In the genomic region with DNA sequence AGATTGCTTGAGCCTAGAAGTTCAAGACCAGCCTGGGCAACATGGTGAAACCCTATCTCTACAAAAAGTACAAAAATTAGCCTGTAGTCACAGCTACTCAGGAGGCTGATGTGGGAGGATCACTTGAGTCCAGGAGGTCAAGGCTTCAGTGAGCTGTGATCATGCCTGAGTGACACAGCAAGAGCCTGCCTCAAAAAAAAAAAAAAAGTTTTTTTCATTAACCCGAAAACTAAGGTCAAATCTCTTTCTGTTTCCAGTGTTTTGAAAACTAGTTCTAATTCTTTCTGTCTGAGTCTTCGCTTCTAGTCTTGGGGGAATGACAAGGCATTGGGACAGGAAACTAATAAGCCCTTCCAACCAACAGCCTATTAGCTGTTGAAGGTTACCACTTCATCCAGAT, we compare ENCODE assay signal across 20 cellular contexts. TPM values are rescaled to one million over a fixed set of nuclear protein-coding genes. Genes with fewer than 3 reads are reported as not detected.
DNase-seq lines count a peak whose midpoint lies in the region; ATAC-seq and TF ChIP-seq lines count a peak whose summit lies in the region.
"Had no signal": no experiment of that assay in that cellular context is flagged by ENCODE, and none has a peak within 500 bp of the region (broad histone marks: within the 10 kb centered on the region; RNA-seq: fewer than 3 reads in every experiment).

No MANE protein-coding gene starts in this region.

- no peaks in the 10 kb centered on the region for H3K27me3 Mint-ChIP-seq in T-helper 2 cell treated with Interferon-gamma antibody and Interleukin-4, amounts not matched to agents 5 μg/mL and 100 μg/mL, for 36 hours (ENCODE audit: low read depth)
- no peaks in the 10 kb centered on the region for H3K27me3 Mint-ChIP-seq in Calu3 (ENCODE audit: unreplicated experiment)
- H3K27me3 Mint-ChIP-seq in activated CD4-positive, alpha-beta memory T cell treated with anti-CD3 and anti-CD28 coated beads, Interleukin-2, amount 10 ng/mL, durations not matched to agents 7 days and 5 days = no peaks in the 10 kb centered on the region
- H3K27me3 Mint-ChIP-seq: CD4-positive, alpha-beta T cell had no signal

- peak overlapping the region; percentile 38 for H3K4me3 Mint-ChIP-seq in T-helper 2 cell treated with Interferon-gamma antibody and Interleukin-4, amounts not matched to agents 5 μg/mL and 100 μg/mL, for 36 hours
- no peak overlapping the region for H3K4me3 Mint-ChIP-seq in Calu3 (ENCODE audit: low read depth, unreplicated experiment)
- no peak overlapping the region for H3K4me3 Mint-ChIP-seq in activated CD4-positive, alpha-beta memory T cell treated with anti-CD3 and anti-CD28 coated beads, Interleukin-2, amount 10 ng/mL, durations not matched to agents 7 days and 5 days
- H3K4me3 Mint-ChIP-seq: CD4-positive, alpha-beta T cell had no signal

- no TSS peak for BruUV-seq in Calu3 (replicated peaks; lab: Mats Ljungman, UMichigan)

- TF ChIP-seq CTCF in Calu3 (IDR thresholded peaks at IDR 0.05; ENCODE audit: unreplicated experiment) = no peak
- TF ChIP-seq CTCF in choroid plexus epithelial cell (conservative IDR thresholded peaks at IDR 0.05; ENCODE audit: low read depth, low read length) = no peak

- POLR2A ChIA-PET in activated CD4-positive, alpha-beta memory T cell treated with anti-CD3 and anti-CD28 coated beads, Interleukin-2, amount 10 ng/mL, durations not matched to agents 7 days and 5 days (lab: Charles Lee) = interaction anchor here (0.7 to 4.5 kb wide), 8 partner anchors 10 to 84 kb away, joined by 3 to 20 read pairs (median 8); no protein-coding TSS in a partner anchor

- CTCF ChIA-PET in Calu3 (lab: Charles Lee) = interaction anchor here (0.6 to 0.8 kb wide), 3 partner anchors 119 to 789 kb away, joined by 3 to 14 read pairs (median 6); no protein-coding TSS in a partner anchor
- CTCF ChIA-PET in activated CD4-positive, alpha-beta memory T cell treated with anti-CD3 and anti-CD28 coated beads, Interleukin-2, amount 10 ng/mL, durations not matched to agents 7 days and 5 days (lab: Charles Lee) = interaction anchor here (0.7 to 2.3 kb wide), 2 partner anchors 11 to 80 kb away, joined by 5 to 7 read pairs; no protein-coding TSS in a partner anchor

- DNase-seq in T-helper 2 cell treated with Interferon-gamma antibody and Interleukin-4, amounts not matched to agents 5 μg/mL and 100 μg/mL, for 36 hours (ENCODE audit: low spot score) = no peak
- no peak for DNase-seq in T-helper 2 cell
- no peak for DNase-seq in Calu3
- DNase-seq in activated CD4-positive, alpha-beta memory T cell treated with anti-CD3 and anti-CD28 coated beads, Interleukin-2, amount 10 ng/mL, durations not matched to agents 7 days and 5 days = no peak
- peak; percentile 23 for DNase-seq in choroid plexus epithelial cell (ENCODE audit: low read depth)
- no peak for DNase-seq in NCI-H748 (lab: John Stamatoyannopoulos, UW; ENCODE audit: unreplicated experiment)
- no peak for DNase-seq in 8988T
- DNase-seq: activated CD4-positive, alpha-beta T cell treated with anti-CD3 and anti-CD28 coated beads, Interleukin-2, amount 50 U/mL, for 4 hours; activated naive CD4-positive, alpha-beta T cell treated with anti-CD3 and anti-CD28 coated beads, Interleukin-2, amount 50 U/mL, for 16 hours; AML-193; CD4-positive, alpha-beta T cell; dorsolateral prefrontal cortex; left ventricle myocardium inferior; NCI-H1694 treated with DMSO at 0.1 percent for 48 hours; psoas muscle; SK-N-SH; transverse colon; WERI-Rb-1 had no signal

- H3K4me3 ChIP-seq in choroid plexus epithelial cell (ENCODE audit: low read depth, low read length) = no peak overlapping the region
- H3K4me3 ChIP-seq: ascending aorta, dorsolateral prefrontal cortex, left ventricle myocardium inferior, psoas muscle, transverse colon had no signal

- peaks cover 7% of the 10 kb centered on the region for H3K9me3 Mint-ChIP-seq in T-helper 2 cell treated with Interferon-gamma antibody and Interleukin-4, amounts not matched to agents 5 μg/mL and 100 μg/mL, for 36 hours
- H3K9me3 Mint-ChIP-seq in Calu3 (ENCODE audit: low read depth, unreplicated experiment) = peaks cover 13% of the 10 kb centered on the region
- peaks cover 3% of the 10 kb centered on the region for H3K9me3 Mint-ChIP-seq in activated CD4-positive, alpha-beta memory T cell treated with anti-CD3 and anti-CD28 coated beads, Interleukin-2, amount 10 ng/mL, durations not matched to agents 7 days and 5 days
- H3K9me3 Mint-ChIP-seq: CD4-positive, alpha-beta T cell had no signal

- H3K36me3 Mint-ChIP-seq in T-helper 2 cell treated with Interferon-gamma antibody and Interleukin-4, amounts not matched to agents 5 μg/mL and 100 μg/mL, for 36 hours (ENCODE audit: low read depth) = peaks cover 22% of the 10 kb centered on the region
- peaks cover 7% of the 10 kb centered on the region for H3K36me3 Mint-ChIP-seq in Calu3 (ENCODE audit: insufficient read depth, unreplicated experiment)
- H3K36me3 Mint-ChIP-seq in activated CD4-positive, alpha-beta memory T cell treated with anti-CD3 and anti-CD28 coated beads, Interleukin-2, amount 10 ng/mL, durations not matched to agents 7 days and 5 days (ENCODE audit: low read depth) = peaks cover 23% of the 10 kb centered on the region

- H3K4me1 Mint-ChIP-seq in T-helper 2 cell treated with Interferon-gamma antibody and Interleukin-4, amounts not matched to agents 5 μg/mL and 100 μg/mL, for 36 hours (ENCODE audit: low read depth) = peaks cover 89% of the 10 kb centered on the region
- H3K4me1 Mint-ChIP-seq in Calu3 (ENCODE audit: low read depth, unreplicated experiment) = peaks cover 45% of the 10 kb centered on the region
- peaks cover 96% of the 10 kb centered on the region for H3K4me1 Mint-ChIP-seq in activated CD4-positive, alpha-beta memory T cell treated with anti-CD3 and anti-CD28 coated beads, Interleukin-2, amount 10 ng/mL, durations not matched to agents 7 days and 5 days

- no peak for ATAC-seq in HG03280 (IDR thresholded peaks at IDR 0.05; ENCODE audit: unreplicated experiment)
- ATAC-seq: psoas muscle had no signal

- intact Hi-C loops in Calu3 (cut with micrococcal nuclease; ENCODE audit: unreplicated experiment) = no loop called here

- peak overlapping the region; percentile 65 for H3K27ac Mint-ChIP-seq in T-helper 2 cell treated with Interferon-gamma antibody and Interleukin-4, amounts not matched to agents 5 μg/mL and 100 μg/mL, for 36 hours
- peak overlapping the region; percentile 79 for H3K27ac Mint-ChIP-seq in Calu3 (ENCODE audit: unreplicated experiment)
- peak overlapping the region; percentile 80 for H3K27ac Mint-ChIP-seq in activated CD4-positive, alpha-beta memory T cell treated with anti-CD3 and anti-CD28 coated beads, Interleukin-2, amount 10 ng/mL, durations not matched to agents 7 days and 5 days

RNA-seq across cellular contexts. Expression of a gene that starts 57.6 kb away (rescaled TPM):
- total RNA-seq in Calu3 (2022) = 202 and 260 TPM in 2 replicates
- total RNA-seq in activated CD4-positive, alpha-beta memory T cell treated with anti-CD3 and anti-CD28 coated beads, Interleukin-2, amount 10 ng/mL, durations not matched to agents 7 days and 5 days = 10 to 100 TPM; 94.6 to 94.8 TPM
- total RNA-seq: ascending aorta had no signal
